ENCODE assay signal across 21 cellular contexts in the genomic region with DNA sequence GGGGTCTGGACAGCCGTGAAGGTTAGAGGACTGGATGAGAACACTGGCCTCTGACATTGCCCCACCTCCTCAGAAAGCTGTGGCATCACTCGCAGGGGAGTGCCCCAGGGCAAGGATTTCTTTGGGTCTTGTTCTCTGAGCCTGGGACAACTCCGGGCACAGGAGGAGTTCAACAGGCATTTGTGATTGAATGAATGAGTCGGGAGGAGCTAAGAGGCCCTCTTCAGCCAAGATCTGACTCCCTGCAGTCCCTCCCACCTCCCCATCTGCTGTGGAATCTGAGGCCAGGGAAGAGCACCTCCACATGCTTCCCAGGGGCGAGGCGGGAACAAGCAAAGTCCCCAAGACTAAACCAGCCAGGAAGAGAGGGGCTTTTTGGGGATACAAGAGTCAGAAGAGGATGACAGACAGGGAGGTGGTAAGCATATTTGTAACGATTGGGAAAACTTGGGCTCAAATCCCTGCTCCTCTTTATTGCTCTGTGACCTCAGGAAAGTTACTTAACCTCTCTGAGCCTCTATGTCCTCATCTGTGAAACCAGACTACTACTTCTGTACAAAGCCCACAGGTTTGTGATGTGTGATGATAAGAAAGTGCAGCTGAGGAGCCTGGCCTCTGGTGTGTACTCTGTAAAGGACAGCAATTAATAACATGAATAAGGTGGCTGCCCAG. TPM values are rescaled to one million over a fixed set of nuclear protein-coding genes. Genes with fewer than 3 reads are reported as not detected.
DNase-seq lines count a peak whose midpoint lies in the region; ATAC-seq, FAIRE-seq and TF ChIP-seq lines count a peak whose summit lies in the region.
"Had no signal": no experiment of that assay in that cellular context is flagged by ENCODE, and none has a peak within 500 bp of the region (broad histone marks: within the 10 kb centered on the region; RNA-seq: fewer than 3 reads in every experiment).

No MANE protein-coding gene starts in this region.

- H3K9me2 ChIP-seq in Loucy (replicated peaks; ENCODE audit: low read depth, low read length): no peaks in the 10 kb centered on the region

- H3K27ac ChIP-seq in astrocyte (ENCODE audit: low read depth, low read length) (no peak overlapping the region), upper lobe of right lung (no peak overlapping the region)
- H3K27ac ChIP-seq: PC-9 had no signal

- H3K36me3 ChIP-seq in Loucy (ENCODE audit: insufficient read depth, low read length) (no peaks in the 10 kb centered on the region), astrocyte (ENCODE audit: insufficient read depth, low read length) (no peaks in the 10 kb centered on the region), upper lobe of right lung (no peaks in the 10 kb centered on the region)
- H3K36me3 ChIP-seq: HAP-1, heart left ventricle, transverse colon had no signal

- FAIRE-seq in astrocyte (lab: Jason Lieb, UNC): no peak

- H4K20me1 ChIP-seq in Loucy (ENCODE audit: insufficient read depth, low read length, poor library complexity, severe bottlenecking) (no peaks in the 10 kb centered on the region), astrocyte (ENCODE audit: insufficient read depth, low read length) (peaks cover 100% of the 10 kb centered on the region)

- H3K4me1 ChIP-seq in Loucy (ENCODE audit: insufficient read depth, low read length, poor library complexity, severe bottlenecking): peaks cover 36% of the 10 kb centered on the region
- H3K4me1 ChIP-seq in astrocyte (ENCODE audit: insufficient read depth, low read length): no peaks in the 10 kb centered on the region
- H3K4me1 ChIP-seq in upper lobe of right lung: peaks cover 50% of the 10 kb centered on the region
- H3K4me1 ChIP-seq: HAP-1 had no signal

- peak overlapping the region; percentile 7 for H3K27ac Mint-ChIP-seq in astrocyte (ENCODE audit: unreplicated experiment)
- peak overlapping the region in 5 of 6 donors; percentile 9 to 97 (median 82) for H3K27ac Mint-ChIP-seq in naive B cell
- H3K27ac Mint-ChIP-seq: activated CD8-positive, alpha-beta T cell treated with anti-CD3 and anti-CD28 coated beads, Interleukin-2, amount 10 ng/mL, durations not matched to agents 7 days and 5 days; activated T-cell treated with anti-CD3 and anti-CD28 coated beads, Interleukin-2, amount 50 U/mL, for 72 hours had no signal

- H3K4me3 Mint-ChIP-seq in astrocyte (ENCODE audit: unreplicated experiment) (no peak overlapping the region), naive B cell (peak overlapping the region in 7 of 8 donors; percentile 29 to 85 (median 81))
- H3K4me3 Mint-ChIP-seq: activated CD8-positive, alpha-beta T cell treated with anti-CD3 and anti-CD28 coated beads, Interleukin-2, amount 10 ng/mL, durations not matched to agents 7 days and 5 days; activated T-cell treated with anti-CD3 and anti-CD28 coated beads, Interleukin-2, amount 50 U/mL, for 72 hours had no signal

- H3K4me2 ChIP-seq in Loucy (ENCODE audit: low read depth, low read length, poor library complexity, severe bottlenecking): no peak overlapping the region
- H3K4me2 ChIP-seq in astrocyte (ENCODE audit: low read length): no peak overlapping the region
- H3K4me2 ChIP-seq: PC-9 had no signal

- H3K9me3 ChIP-seq in Loucy (ENCODE audit: insufficient read depth, low read depth, low read length) (no peaks in the 10 kb centered on the region), astrocyte (ENCODE audit: insufficient read depth, low read depth, low read length) (no peaks in the 10 kb centered on the region), upper lobe of right lung (no peaks in the 10 kb centered on the region)
- H3K9me3 ChIP-seq: HAP-1, heart left ventricle, transverse colon had no signal

- H3K27me3 Mint-ChIP-seq in astrocyte (ENCODE audit: low read depth, unreplicated experiment) (peaks cover 3% of the 10 kb centered on the region), naive B cell (no peaks in the 10 kb centered on the region)

- no peak for ATAC-seq in naive B cell (ENCODE audit: low read depth in 2 of 2)
- no peak for ATAC-seq in upper lobe of right lung
- no peak for ATAC-seq in GM18867 (IDR thresholded peaks at IDR 0.05; ENCODE audit: unreplicated experiment)
- no peak for ATAC-seq in HG03521 (IDR thresholded peaks at IDR 0.05; ENCODE audit: unreplicated experiment)
- ATAC-seq: activated CD8-positive, alpha-beta T cell treated with anti-CD3 and anti-CD28 coated beads, Interleukin-2, amount 10 ng/mL, durations not matched to agents 7 days and 5 days; activated T-cell treated with anti-CD3 and anti-CD28 coated beads, Interleukin-2, amount 50 U/mL, for 72 hours; heart left ventricle had no signal

- no peaks in the 10 kb centered on the region for H3K27me3 ChIP-seq in Loucy (ENCODE audit: insufficient read depth, low read length, poor library complexity, severe bottlenecking)
- no peaks in the 10 kb centered on the region for H3K27me3 ChIP-seq in astrocyte (ENCODE audit: insufficient read depth, low read length)
- H3K27me3 ChIP-seq in upper lobe of right lung: no peaks in the 10 kb centered on the region
- H3K27me3 ChIP-seq: heart left ventricle, transverse colon had no signal

- H3K9ac ChIP-seq in Loucy (ENCODE audit: low read depth, low read length, poor library complexity, severe bottlenecking): peak overlapping the region; percentile 60
- H3K9ac ChIP-seq in astrocyte (ENCODE audit: low read length): no peak overlapping the region

- H3F3A ChIP-seq in Loucy (ENCODE audit: low read depth): no peaks in the 10 kb centered on the region

- TF ChIP-seq CTCF in Loucy (conservative IDR thresholded peaks at IDR 0.05; ENCODE audit: low read length) (no peak), astrocyte (IDR thresholded peaks at IDR 0.05; ENCODE audit: insufficient read depth, low read depth, low read length) (no peak), upper lobe of right lung (IDR thresholded peaks at IDR 0.05) (no peak)

- in situ Hi-C loops in ACHN (cut with HindIII; ENCODE audit: low pct_ligation_motif_present, low pct_unique_long_range_greater_than_20kb, low sequenced_read_pairs): loop anchor here (25.0 kb wide), 1 partner anchor 168 kb away; no protein-coding TSS in a partner anchor

- H2AFZ ChIP-seq in Loucy (ENCODE audit: low read length): no peak overlapping the region
- H2AFZ ChIP-seq in astrocyte (ENCODE audit: low read depth, low read length): no peak overlapping the region
- H2AFZ ChIP-seq: PC-9 had no signal

- H3K4me1 Mint-ChIP-seq in astrocyte (ENCODE audit: low read depth, unreplicated experiment) (peaks cover 25% of the 10 kb centered on the region), naive B cell (peaks cover 84 to 100% (median 98%) of the 10 kb centered on the region in 3 donors)

- no peak overlapping the region for H3K4me3 ChIP-seq in Loucy (ENCODE audit: low read length, poor library complexity, severe bottlenecking)
- H3K4me3 ChIP-seq in astrocyte (ENCODE audit: insufficient read depth, low read depth, low read length): no peak overlapping the region
- no peak overlapping the region for H3K4me3 ChIP-seq in upper lobe of right lung
- H3K4me3 ChIP-seq: HAP-1, heart left ventricle, PC-9, transverse colon had no signal

- H3K9me3 Mint-ChIP-seq in astrocyte (ENCODE audit: unreplicated experiment): no peaks in the 10 kb centered on the region
- no peaks in the 10 kb centered on the region for H3K9me3 Mint-ChIP-seq in naive B cell
- H3K9me3 Mint-ChIP-seq: activated T-cell treated with anti-CD3 and anti-CD28 coated beads, Interleukin-2, amount 50 U/mL, for 72 hours; nephron had no signal

- intact Hi-C loops in upper lobe of right lung (cut with DNase I): no loop called here

- DNase-seq in ELF-1 (ENCODE audit: low read depth, low spot score) (peak; percentile 87), astrocyte (ENCODE audit: low read depth) (no peak), naive B cell (no peak), upper lobe of right lung (no peak), ACHN (no peak)
- DNase-seq: activated CD8-positive, alpha-beta T cell treated with anti-CD3 and anti-CD28 coated beads, Interleukin-2, amount 10 ng/mL, durations not matched to agents 7 days and 5 days; activated T-cell treated with anti-CD3 and anti-CD28 coated beads, Interleukin-2, amount 50 U/mL, for 72 hours; effector memory CD4-positive, alpha-beta T cell; heart left ventricle; Kasumi-1; NCI-H1417 treated with DMSO at 0.1 percent for 48 hours; NCI-H510A treated with DMSO at 0.1 percent for 48 hours; stimulated activated CD4-positive, alpha-beta T cell treated with anti-CD3 and anti-CD28 coated beads, Interleukin-12 subunit alpha, Interleukin-12 subunit beta, amount 100 ng/mL, for 4 hours; stimulated activated naive CD4-positive, alpha-beta T cell; transverse colon had no signal

- H3K36me3 Mint-ChIP-seq in astrocyte (ENCODE audit: low read depth, unreplicated experiment): peaks cover 6% of the 10 kb centered on the region
- no peaks in the 10 kb centered on the region for H3K36me3 Mint-ChIP-seq in naive B cell

- H3K79me2 ChIP-seq in Loucy (ENCODE audit: insufficient read depth, low read length) (no peaks in the 10 kb centered on the region), astrocyte (ENCODE audit: insufficient read depth, low read length) (peaks cover 15% of the 10 kb centered on the region)

RNA-seq across cellular contexts. Expression of gene TP53I11, which starts 6.4 kb away (rescaled TPM):
- total RNA-seq in astrocyte: 96.8 and 101 TPM in 2 replicates
- polyA plus RNA-seq in naive B cell (ENCODE audit: low read depth in 6 of 6): 10 to 100 TPM; 29.7 to 68.5 (median 39.4) TPM
- total RNA-seq in upper lobe of right lung: 110 TPM
